In the genomic region with DNA sequence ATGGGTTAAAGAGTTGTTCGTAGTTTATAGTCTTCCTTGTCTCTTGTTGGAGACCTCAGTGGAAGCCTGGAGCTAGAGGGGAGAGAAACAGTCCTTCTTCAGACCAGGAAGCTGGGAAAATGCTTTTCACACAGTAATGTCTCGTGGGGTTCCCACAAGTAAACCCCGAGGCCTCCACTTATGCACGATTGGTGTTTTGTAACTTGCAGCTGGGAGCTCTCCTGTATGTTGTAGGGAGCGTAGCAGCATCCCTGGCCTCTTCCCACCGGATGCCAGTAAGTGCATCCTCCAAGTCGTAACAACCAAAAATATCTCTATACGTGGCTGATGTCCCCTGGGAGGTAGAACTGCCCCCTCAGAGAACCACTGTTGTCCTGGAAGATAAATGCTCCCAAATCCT, we compare ENCODE assay signal across 19 cellular contexts. TPM values are rescaled to one million over a fixed set of nuclear protein-coding genes. Genes with fewer than 3 reads are reported as not detected.
DNase-seq lines count a peak whose midpoint lies in the region; ATAC-seq and TF ChIP-seq lines count a peak whose summit lies in the region.
"Had no signal": no experiment of that assay in that cellular context is flagged by ENCODE, and none has a peak within 500 bp of the region (broad histone marks: within the 10 kb centered on the region; RNA-seq: fewer than 3 reads in every experiment).

No MANE protein-coding gene starts in this region.

- DNase-seq in glutamatergic neuron (no peak), G401 (ENCODE audit: low spot score) (no peak), upper lobe of left lung (no peak)
- no peak for DNase-seq in activated CD4-positive, alpha-beta memory T cell treated with anti-CD3 and anti-CD28 coated beads for 36 hours
- DNase-seq: ACHN; AML-193; Calu3; CD4-positive, alpha-beta memory T cell; DMS53; NCI-H1105 treated with DMSO at 0.1 percent for 48 hours; NCI-H187 treated with DMSO at 0.1 percent for 48 hours; NCI-H446; NCI-H69; OCI-M1; RPMI8226 had no signal

- no peak overlapping the region for H3K27ac ChIP-seq in BLaER1 treated with 17β-estradiol and CSF1 and Interleukin-3, amounts not matched to agents 10 nM and 100 nM
- H3K27ac ChIP-seq in HEK293 (ENCODE audit: extremely low read depth, low read depth, low read length) = no peak overlapping the region
- H3K27ac ChIP-seq in VCaP = peak overlapping the region; percentile 82
- no peak overlapping the region for H3K27ac ChIP-seq in upper lobe of left lung

- 79 to 87% methylated on average over 8 of the region's 8 CpGs for WGBS in upper lobe of left lung, 2 donors

- H3K9me3 ChIP-seq in BLaER1 treated with 17β-estradiol and CSF1 and Interleukin-3, amounts not matched to agents 10 nM and 100 nM (replicated peaks in 1 of 11) = no peaks in the 10 kb centered on the region
- H3K9me3 ChIP-seq in HEK293 (ENCODE audit: control insufficient read depth, insufficient read depth, low read depth, low read length) (no peaks in the 10 kb centered on the region), upper lobe of left lung (no peaks in the 10 kb centered on the region)

- no peaks in the 10 kb centered on the region for H3K27me3 ChIP-seq in BLaER1 treated with 17β-estradiol and CSF1 and Interleukin-3, amounts not matched to agents 10 nM and 100 nM
- H3K27me3 ChIP-seq in upper lobe of left lung = no peaks in the 10 kb centered on the region

- TF ChIP-seq CTCF in HEK293 (tag by site-specific recombination; IDR thresholded peaks at IDR 0.05) = no peak
- TF ChIP-seq CTCF in VCaP (conservative IDR thresholded peaks at IDR 0.05) = no peak
- TF ChIP-seq CTCF in glutamatergic neuron (IDR thresholded peaks at IDR 0.05; ENCODE audit: partially characterized antibody, unreplicated experiment) = no peak
- no peak for TF ChIP-seq CTCF in upper lobe of left lung (IDR thresholded peaks at IDR 0.05)

- no peak overlapping the region for H3K27ac Mint-ChIP-seq in glutamatergic neuron (ENCODE audit: unreplicated experiment)
- no peak overlapping the region for H3K27ac Mint-ChIP-seq in activated CD4-positive, alpha-beta memory T cell treated with anti-CD3 and anti-CD28 coated beads for 36 hours
- H3K27ac Mint-ChIP-seq: CD4-positive, alpha-beta memory T cell had no signal

- in situ Hi-C loops in G401 (cut with HindIII; ENCODE audit: low sequenced_read_pairs) = no loop called here

- H3K4me2 ChIP-seq in BLaER1 treated with 17β-estradiol and CSF1 and Interleukin-3, amounts not matched to agents 10 nM and 100 nM = peak overlapping the region in 9 of 11 experiments; percentile 86 to 98 (median 94); a peak in 16 of 22 replicates

- H3K4me3 ChIP-seq in BLaER1 treated with 17β-estradiol and CSF1 and Interleukin-3, amounts not matched to agents 10 nM and 100 nM = no peak overlapping the region
- H3K4me3 ChIP-seq in HEK293 (ENCODE audit: low read depth, low read length) (no peak overlapping the region), upper lobe of left lung (no peak overlapping the region)

- intact Hi-C loops in activated CD4-positive, alpha-beta memory T cell treated with anti-CD3 and anti-CD28 coated beads for 36 hours (cut with micrococcal nuclease) = no loop called here

- H4K20me1 ChIP-seq in BLaER1 treated with 17β-estradiol and CSF1 and Interleukin-3, amounts not matched to agents 10 nM and 100 nM = peaks cover 0 to 84% (median 79%) of the 10 kb centered on the region in 11 experiments; a peak in 17 of 22 replicates

- ATAC-seq in GM19023 (IDR thresholded peaks at IDR 0.05; ENCODE audit: unreplicated experiment) (no peak), upper lobe of left lung (ENCODE audit: low FRiP score in 2 of 2) (no peak)

- peaks cover 25 to 47% (median 44%) of the 10 kb centered on the region in 10 experiments for H3K4me1 ChIP-seq in BLaER1 treated with 17β-estradiol and CSF1 and Interleukin-3, amounts not matched to agents 10 nM and 100 nM
- H3K4me1 ChIP-seq in HEK293 (ENCODE audit: control insufficient read depth, insufficient read depth, low read length) (no peaks in the 10 kb centered on the region), upper lobe of left lung (peaks cover 17 to 23% (median 20%) of the 10 kb centered on the region in 4 donors)

- peaks cover 11% of the 10 kb centered on the region for H3K4me1 Mint-ChIP-seq in glutamatergic neuron (ENCODE audit: low read depth, unreplicated experiment)
- H3K4me1 Mint-ChIP-seq in activated CD4-positive, alpha-beta memory T cell treated with anti-CD3 and anti-CD28 coated beads for 36 hours (ENCODE audit: low read depth) = peaks cover 37% of the 10 kb centered on the region

- POLR2A ChIA-PET in HEK293 (lab: Yijun Ruan, JAX) = interaction anchor here (2.4 kb wide), 1 partner anchor 10 kb away, joined by 9 read pairs; no protein-coding TSS in a partner anchor
- POLR2A ChIA-PET in activated CD4-positive, alpha-beta memory T cell treated with anti-CD3 and anti-CD28 coated beads for 36 hours (lab: Charles Lee) = interaction anchor here (0.6 to 1.1 kb wide), 2 partner anchors 66 to 151 kb away, joined by 3 to 4 read pairs; no protein-coding TSS in a partner anchor

- CTCF ChIA-PET in HEK293 (lab: Yijun Ruan, JAX) = interaction anchor here (0.6 to 0.7 kb wide), 3 partner anchors 9 to 434 kb away, joined by 3 to 6 read pairs (median 3); no protein-coding TSS in a partner anchor
- CTCF ChIA-PET in activated CD4-positive, alpha-beta memory T cell treated with anti-CD3 and anti-CD28 coated beads for 36 hours (lab: Charles Lee) = no interaction called here

- no peak for TF ChIP-seq POLR2A in upper lobe of left lung (IDR thresholded peaks at IDR 0.05)

- H3K4me3 Mint-ChIP-seq in glutamatergic neuron (ENCODE audit: unreplicated experiment) = peak overlapping the region; percentile 28
- no peak overlapping the region for H3K4me3 Mint-ChIP-seq in activated CD4-positive, alpha-beta memory T cell treated with anti-CD3 and anti-CD28 coated beads for 36 hours

- no peaks in the 10 kb centered on the region for H3K9me3 Mint-ChIP-seq in glutamatergic neuron (ENCODE audit: unreplicated experiment)
- H3K9me3 Mint-ChIP-seq in activated CD4-positive, alpha-beta memory T cell treated with anti-CD3 and anti-CD28 coated beads for 36 hours = no peaks in the 10 kb centered on the region
- H3K9me3 Mint-ChIP-seq: CD4-positive, alpha-beta memory T cell had no signal

- H3K36me3 Mint-ChIP-seq in glutamatergic neuron (ENCODE audit: unreplicated experiment) = no peaks in the 10 kb centered on the region
- H3K36me3 Mint-ChIP-seq in activated CD4-positive, alpha-beta memory T cell treated with anti-CD3 and anti-CD28 coated beads for 36 hours = peaks cover 44% of the 10 kb centered on the region

- TF ChIP-seq EP300 in upper lobe of left lung (IDR thresholded peaks at IDR 0.05) = no peak

- peaks cover 4% of the 10 kb centered on the region for H3K27me3 Mint-ChIP-seq in glutamatergic neuron (ENCODE audit: unreplicated experiment)
- H3K27me3 Mint-ChIP-seq in activated CD4-positive, alpha-beta memory T cell treated with anti-CD3 and anti-CD28 coated beads for 36 hours = no peaks in the 10 kb centered on the region
- H3K27me3 Mint-ChIP-seq: CD4-positive, alpha-beta memory T cell had no signal

- peak overlapping the region in 6 of 11 experiments; percentile 12 to 99 (median 72); a peak in 7 of 22 replicates for H3K9ac ChIP-seq in BLaER1 treated with 17β-estradiol and CSF1 and Interleukin-3, amounts not matched to agents 10 nM and 100 nM

- H3K36me3 ChIP-seq in BLaER1 treated with 17β-estradiol and CSF1 and Interleukin-3, amounts not matched to agents 10 nM and 100 nM = peaks cover 21 to 73% (median 61%) of the 10 kb centered on the region in 11 experiments
- H3K36me3 ChIP-seq in HEK293 (ENCODE audit: control insufficient read depth in 2 of 2, insufficient read depth in 1 of 2, low read length in 2 of 2) (peaks cover 39 to 63% of the 10 kb centered on the region in 2 experiments), upper lobe of left lung (peaks cover 0 to 11% (median 0%) of the 10 kb centered on the region in 4 donors)

TF ChIP-seq in HEK293, 187 proteins besides CTCF, POLR2A, EP300 and RAD21:
- peak; percentile 46 for TF ChIP-seq GLIS1 (tag by site-specific recombination; IDR thresholded peaks at IDR 0.05)
- TF ChIP-seq, protein P1, sequence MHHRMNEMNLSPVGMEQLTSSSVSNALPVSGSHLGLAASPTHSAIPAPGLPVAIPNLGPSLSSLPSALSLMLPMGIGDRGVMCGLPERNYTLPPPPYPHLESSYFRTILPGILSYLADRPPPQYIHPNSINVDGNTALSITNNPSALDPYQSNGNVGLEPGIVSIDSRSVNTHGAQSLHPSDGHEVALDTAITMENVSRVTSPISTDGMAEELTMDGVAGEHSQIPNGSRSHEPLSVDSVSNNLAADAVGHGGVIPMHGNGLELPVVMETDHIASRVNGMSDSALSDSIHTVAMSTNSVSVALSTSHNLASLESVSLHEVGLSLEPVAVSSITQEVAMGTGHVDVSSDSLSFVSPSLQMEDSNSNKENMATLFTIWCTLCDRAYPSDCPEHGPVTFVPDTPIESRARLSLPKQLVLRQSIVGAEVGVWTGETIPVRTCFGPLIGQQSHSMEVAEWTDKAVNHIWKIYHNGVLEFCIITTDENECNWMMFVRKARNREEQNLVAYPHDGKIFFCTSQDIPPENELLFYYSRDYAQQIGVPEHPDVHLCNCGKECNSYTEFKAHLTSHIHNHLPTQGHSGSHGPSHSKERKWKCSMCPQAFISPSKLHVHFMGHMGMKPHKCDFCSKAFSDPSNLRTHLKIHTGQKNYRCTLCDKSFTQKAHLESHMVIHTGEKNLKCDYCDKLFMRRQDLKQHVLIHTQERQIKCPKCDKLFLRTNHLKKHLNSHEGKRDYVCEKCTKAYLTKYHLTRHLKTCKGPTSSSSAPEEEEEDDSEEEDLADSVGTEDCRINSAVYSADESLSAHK (tag by site-specific recombination; IDR thresholded peaks at IDR 0.05) = no peak

RNA-seq across cellular contexts. Expression of gene CHAF1A, which starts 3.5 kb away (rescaled TPM):
- total RNA-seq in glutamatergic neuron (ENCODE audit: unreplicated experiment) (20.5 TPM), upper lobe of left lung (10 to 100 TPM in 3 of 6 donors, 1 to 10 TPM in 3; 3.3 to 16.8 (median 10.1) TPM)
- 10 to 100 TPM; 61.6 to 63.5 TPM for total RNA-seq in activated CD4-positive, alpha-beta memory T cell treated with anti-CD3 and anti-CD28 coated beads for 36 hours
- total RNA-seq in G401 (2014; rRNA removed; shearing (Covaris generic)) = 39.4 and 46.0 TPM in 2 replicates

RNA-seq across cellular contexts. Expression of gene SH3GL1, which starts 5.6 kb away (rescaled TPM):
- total RNA-seq in glutamatergic neuron (ENCODE audit: unreplicated experiment) = 56.3 TPM
- total RNA-seq in activated CD4-positive, alpha-beta memory T cell treated with anti-CD3 and anti-CD28 coated beads for 36 hours = 10 to 100 TPM; 38.1 to 42.0 TPM
- total RNA-seq in G401 (2014; rRNA removed; shearing (Covaris generic)) = 95.8 and 109 TPM in 2 replicates
- 10 to 100 TPM; 27.4 to 60.1 (median 53.8) TPM for total RNA-seq in upper lobe of left lung

RNA-seq across cellular contexts. Expression of gene UBXN6, which starts 51.6 kb away (rescaled TPM):
- 47.9 TPM for total RNA-seq in glutamatergic neuron (ENCODE audit: unreplicated experiment)
- total RNA-seq in activated CD4-positive, alpha-beta memory T cell treated with anti-CD3 and anti-CD28 coated beads for 36 hours = 10 to 100 TPM; 36.2 to 37.1 TPM
- total RNA-seq in G401 (2014; rRNA removed; shearing (Covaris generic)) = 59.6 and 72.8 TPM in 2 replicates
- total RNA-seq in upper lobe of left lung = 100 to 1,000 TPM in 4 of 6 donors, 10 to 100 TPM in 2; 48.1 to 186 (median 111) TPM
